ENCODE assay signal across 19 cellular contexts in the genomic region with DNA sequence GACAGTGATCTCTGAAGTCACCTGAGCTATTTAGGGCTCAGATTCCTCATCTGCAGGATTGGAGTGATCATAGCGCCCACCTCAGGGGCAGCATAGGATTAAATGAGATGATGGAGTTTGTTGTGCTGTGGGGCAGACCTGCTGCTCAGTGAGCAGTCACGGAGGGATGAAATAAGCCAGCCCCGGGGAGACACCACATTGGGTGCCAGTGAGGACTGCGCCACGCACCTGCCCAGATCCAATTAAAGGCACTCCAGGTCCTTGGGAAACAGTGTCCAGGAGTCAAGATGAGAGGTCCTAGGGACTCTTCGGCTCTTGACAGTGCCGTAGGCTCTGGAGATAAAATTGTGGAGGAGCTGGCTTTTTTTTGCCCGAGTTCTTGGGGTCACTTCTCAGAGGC.
"Had no signal": no experiment of that assay in that cellular context is flagged by ENCODE, and none has a peak within 500 bp of the region (broad histone marks: within the 10 kb centered on the region; RNA-seq: fewer than 3 reads in every experiment).

No MANE protein-coding gene starts in this region.

- H3K36me3 ChIP-seq: prostate gland, thoracic aorta, uterus had no signal

- ATAC-seq: effector memory CD8-positive, alpha-beta T cell; left lung; lower lobe of right lung; naive thymus-derived CD8-positive, alpha-beta T cell; stimulated activated naive B cell treated with anti-CD40 and anti-IgM and Interleukin-4, amounts not matched to agents 10 μg/mL and 1 μg/mL and 100 μg/mL, for 72 hours; upper lobe of right lung had no signal

- H3K9me3 Mint-ChIP-seq: effector memory CD8-positive, alpha-beta T cell; naive thymus-derived CD8-positive, alpha-beta T cell; nephron progenitor cell; stimulated activated naive B cell treated with anti-CD40 and anti-IgM and Interleukin-4, amounts not matched to agents 10 μg/mL and 1 μg/mL and 100 μg/mL, for 72 hours; stimulated activated naive CD8-positive, alpha-beta T cell treated with anti-CD3 and anti-CD28 coated beads, Interleukin-15, Interleukin-2, amounts not matched to agents 100 ng/mL and 50 ng/mL, for 24 hours had no signal

- H3K4me1 ChIP-seq: lower lobe of right lung, prostate gland, uterus had no signal

- H3K9me3 ChIP-seq: left lung, lower lobe of right lung, prostate gland, right atrium auricular region, thoracic aorta, tibial nerve, upper lobe of right lung, uterus had no signal

- H3K27me3 ChIP-seq: left lung, right atrium auricular region, tibial nerve, upper lobe of right lung, uterus had no signal

- H3K27ac ChIP-seq: left lung, lower lobe of right lung, prostate gland, right atrium auricular region, skin epidermis, thoracic aorta, tibial nerve, upper lobe of right lung, uterus had no signal

- H3K4me3 ChIP-seq: left lung, lower lobe of right lung, prostate gland, right atrium auricular region, skin epidermis, thoracic aorta, tibial nerve, upper lobe of right lung, uterus had no signal

- H3K4me1 Mint-ChIP-seq: naive thymus-derived CD8-positive, alpha-beta T cell; stimulated activated naive B cell treated with anti-CD40 and anti-IgM and Interleukin-4, amounts not matched to agents 10 μg/mL and 1 μg/mL and 100 μg/mL, for 72 hours had no signal

- H3K27ac Mint-ChIP-seq: effector memory CD8-positive, alpha-beta T cell; naive thymus-derived CD8-positive, alpha-beta T cell; nephron progenitor cell; stimulated activated naive B cell treated with anti-CD40 and anti-IgM and Interleukin-4, amounts not matched to agents 10 μg/mL and 1 μg/mL and 100 μg/mL, for 72 hours; stimulated activated naive CD8-positive, alpha-beta T cell treated with anti-CD3 and anti-CD28 coated beads, Interleukin-15, Interleukin-2, amounts not matched to agents 100 ng/mL and 50 ng/mL, for 24 hours had no signal

- DNase-seq: cortex of kidney; effector memory CD8-positive, alpha-beta T cell; hypothalamus; lower lobe of right lung; nephron progenitor cell; nucleus accumbens; stimulated activated CD4-positive, alpha-beta T cell treated with anti-CD3 and anti-CD28 coated beads, Interleukin-15, amount 100 ng/mL, for 24 hours; stimulated activated CD4-positive, alpha-beta T cell treated with anti-CD3 and anti-CD28 coated beads, Interleukin-2, amount 100 ng/mL, for 48 hours; stimulated activated naive B cell treated with anti-CD40 and anti-IgM and Interleukin-4, amounts not matched to agents 10 μg/mL and 1 μg/mL and 100 μg/mL, for 72 hours had no signal

- H3K36me3 Mint-ChIP-seq: naive thymus-derived CD8-positive, alpha-beta T cell; stimulated activated naive B cell treated with anti-CD40 and anti-IgM and Interleukin-4, amounts not matched to agents 10 μg/mL and 1 μg/mL and 100 μg/mL, for 72 hours had no signal

- H3K27me3 Mint-ChIP-seq: stimulated activated naive CD8-positive, alpha-beta T cell treated with anti-CD3 and anti-CD28 coated beads, Interleukin-15, Interleukin-2, amounts not matched to agents 100 ng/mL and 50 ng/mL, for 24 hours had no signal

- H3K4me3 Mint-ChIP-seq: effector memory CD8-positive, alpha-beta T cell; naive thymus-derived CD8-positive, alpha-beta T cell; nephron progenitor cell; stimulated activated naive B cell treated with anti-CD40 and anti-IgM and Interleukin-4, amounts not matched to agents 10 μg/mL and 1 μg/mL and 100 μg/mL, for 72 hours; stimulated activated naive CD8-positive, alpha-beta T cell treated with anti-CD3 and anti-CD28 coated beads, Interleukin-15, Interleukin-2, amounts not matched to agents 100 ng/mL and 50 ng/mL, for 24 hours had no signal
